1 cellular context compared by ENCODE assay signal in the genomic region with DNA sequence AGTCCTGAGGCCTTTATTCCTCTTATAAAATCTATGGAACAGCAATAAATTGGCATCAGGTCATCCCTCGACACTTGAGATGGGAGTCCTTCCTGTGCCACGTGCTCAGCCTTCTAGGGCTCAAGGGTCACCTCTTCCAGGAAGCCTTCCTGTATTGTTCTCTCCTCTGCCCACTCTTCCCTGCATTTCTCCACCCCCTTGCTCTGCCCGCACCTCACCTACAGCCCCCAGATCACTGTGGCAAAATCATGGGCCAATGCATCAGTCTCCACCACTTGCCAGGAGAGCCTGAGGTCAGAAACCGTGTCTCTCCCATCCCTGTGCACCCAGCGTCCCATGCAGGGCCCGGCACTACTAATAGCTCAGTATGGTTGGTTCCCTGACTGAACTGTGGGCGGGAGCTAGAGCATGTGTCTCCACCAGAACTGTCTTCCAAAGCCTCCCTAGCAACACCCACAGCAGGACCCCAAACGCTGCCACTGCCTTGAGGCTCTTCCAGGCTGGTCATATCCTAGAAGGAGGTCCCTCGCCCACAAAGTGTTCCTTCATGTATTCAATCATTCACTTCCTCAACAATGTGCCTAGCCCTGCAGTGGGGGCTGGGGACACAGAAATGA.
TF ChIP-seq lines count a peak whose summit lies in the region.

No MANE protein-coding gene starts in this region.

TF ChIP-seq in GM23338, 12 proteins besides CTCF, POLR2A, EP300 and RAD21 (continued from another document):
- TF ChIP-seq, protein P1, sequence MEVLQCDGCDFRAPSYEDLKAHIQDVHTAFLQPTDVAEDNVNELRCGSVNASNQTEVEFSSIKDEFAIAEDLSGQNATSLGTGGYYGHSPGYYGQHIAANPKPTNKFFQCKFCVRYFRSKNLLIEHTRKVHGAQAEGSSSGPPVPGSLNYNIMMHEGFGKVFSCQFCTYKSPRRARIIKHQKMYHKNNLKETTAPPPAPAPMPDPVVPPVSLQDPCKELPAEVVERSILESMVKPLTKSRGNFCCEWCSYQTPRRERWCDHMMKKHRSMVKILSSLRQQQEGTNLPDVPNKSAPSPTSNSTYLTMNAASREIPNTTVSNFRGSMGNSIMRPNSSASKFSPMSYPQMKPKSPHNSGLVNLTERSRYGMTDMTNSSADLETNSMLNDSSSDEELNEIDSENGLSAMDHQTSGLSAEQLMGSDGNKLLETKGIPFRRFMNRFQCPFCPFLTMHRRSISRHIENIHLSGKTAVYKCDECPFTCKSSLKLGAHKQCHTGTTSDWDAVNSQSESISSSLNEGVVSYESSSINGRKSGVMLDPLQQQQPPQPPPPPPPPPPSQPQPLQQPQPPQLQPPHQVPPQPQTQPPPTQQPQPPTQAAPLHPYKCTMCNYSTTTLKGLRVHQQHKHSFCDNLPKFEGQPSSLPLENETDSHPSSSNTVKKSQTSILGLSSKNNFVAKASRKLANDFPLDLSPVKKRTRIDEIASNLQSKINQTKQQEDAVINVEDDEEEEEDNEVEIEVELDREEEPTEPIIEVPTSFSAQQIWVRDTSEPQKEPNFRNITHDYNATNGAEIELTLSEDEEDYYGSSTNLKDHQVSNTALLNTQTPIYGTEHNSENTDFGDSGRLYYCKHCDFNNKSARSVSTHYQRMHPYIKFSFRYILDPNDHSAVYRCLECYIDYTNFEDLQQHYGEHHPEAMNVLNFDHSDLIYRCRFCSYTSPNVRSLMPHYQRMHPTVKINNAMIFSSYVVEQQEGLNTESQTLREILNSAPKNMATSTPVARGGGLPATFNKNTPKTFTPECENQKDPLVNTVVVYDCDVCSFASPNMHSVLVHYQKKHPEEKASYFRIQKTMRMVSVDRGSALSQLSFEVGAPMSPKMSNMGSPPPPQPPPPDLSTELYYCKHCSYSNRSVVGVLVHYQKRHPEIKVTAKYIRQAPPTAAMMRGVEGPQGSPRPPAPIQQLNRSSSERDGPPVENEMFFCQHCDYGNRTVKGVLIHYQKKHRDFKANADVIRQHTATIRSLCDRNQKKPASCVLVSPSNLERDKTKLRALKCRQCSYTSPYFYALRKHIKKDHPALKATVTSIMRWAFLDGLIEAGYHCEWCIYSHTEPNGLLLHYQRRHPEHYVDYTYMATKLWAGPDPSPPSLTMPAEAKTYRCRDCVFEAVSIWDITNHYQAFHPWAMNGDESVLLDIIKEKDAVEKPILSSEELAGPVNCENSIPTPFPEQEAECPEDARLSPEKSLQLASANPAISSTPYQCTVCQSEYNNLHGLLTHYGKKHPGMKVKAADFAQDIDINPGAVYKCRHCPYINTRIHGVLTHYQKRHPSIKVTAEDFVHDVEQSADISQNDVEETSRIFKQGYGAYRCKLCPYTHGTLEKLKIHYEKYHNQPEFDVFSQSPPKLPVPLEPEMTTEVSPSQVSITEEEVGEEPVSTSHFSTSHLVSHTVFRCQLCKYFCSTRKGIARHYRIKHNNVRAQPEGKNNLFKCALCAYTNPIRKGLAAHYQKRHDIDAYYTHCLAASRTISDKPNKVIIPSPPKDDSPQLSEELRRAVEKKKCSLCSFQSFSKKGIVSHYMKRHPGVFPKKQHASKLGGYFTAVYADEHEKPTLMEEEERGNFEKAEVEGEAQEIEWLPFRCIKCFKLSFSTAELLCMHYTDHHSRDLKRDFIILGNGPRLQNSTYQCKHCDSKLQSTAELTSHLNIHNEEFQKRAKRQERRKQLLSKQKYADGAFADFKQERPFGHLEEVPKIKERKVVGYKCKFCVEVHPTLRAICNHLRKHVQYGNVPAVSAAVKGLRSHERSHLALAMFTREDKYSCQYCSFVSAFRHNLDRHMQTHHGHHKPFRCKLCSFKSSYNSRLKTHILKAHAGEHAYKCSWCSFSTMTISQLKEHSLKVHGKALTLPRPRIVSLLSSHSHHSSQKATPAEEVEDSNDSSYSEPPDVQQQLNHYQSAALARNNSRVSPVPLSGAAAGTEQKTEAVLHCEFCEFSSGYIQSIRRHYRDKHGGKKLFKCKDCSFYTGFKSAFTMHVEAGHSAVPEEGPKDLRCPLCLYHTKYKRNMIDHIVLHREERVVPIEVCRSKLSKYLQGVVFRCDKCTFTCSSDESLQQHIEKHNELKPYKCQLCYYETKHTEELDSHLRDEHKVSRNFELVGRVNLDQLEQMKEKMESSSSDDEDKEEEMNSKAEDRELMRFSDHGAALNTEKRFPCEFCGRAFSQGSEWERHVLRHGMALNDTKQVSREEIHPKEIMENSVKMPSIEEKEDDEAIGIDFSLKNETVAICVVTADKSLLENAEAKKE (CRISPR knock-in tag; IDR thresholded peaks at IDR 0.05), result no peak
TF ChIP-seq in GM23338: peak in this region for 0.
